In the genomic region with DNA sequence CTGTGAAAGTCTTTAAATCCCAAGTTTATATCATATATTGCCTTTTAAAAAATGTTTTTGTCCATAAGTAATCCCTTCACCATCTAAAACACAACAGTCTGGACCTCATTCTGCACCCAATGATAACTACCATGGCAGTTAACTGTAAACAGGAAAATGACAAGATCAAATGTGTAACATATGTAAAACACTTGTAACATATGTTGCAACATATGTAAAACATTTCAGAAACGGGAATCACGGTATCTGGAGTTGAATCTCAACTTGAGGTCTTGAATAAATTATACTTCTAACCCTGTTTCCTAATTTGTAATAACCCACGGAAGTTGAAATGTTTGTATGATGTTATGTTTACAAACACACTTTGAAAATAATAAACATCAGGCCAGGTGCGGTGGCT, we compare ENCODE assay signal across 1 cellular context.
A peak's percentile ranks its signal among the peaks of the same experiment; 100 is the strongest.
TF ChIP-seq lines count a peak whose summit lies in the region.

No MANE protein-coding gene starts in this region.

TF ChIP-seq in IMR-90, 13 proteins besides CTCF, POLR2A, EP300 and RAD21:
- TF ChIP-seq CEBPB (IDR thresholded peaks at IDR 0.05; ENCODE audit: low read depth, low read length) (peak; percentile 63; the same call in 1 of the 2 replicates), MAFK (IDR thresholded peaks at IDR 0.05; ENCODE audit: low read depth, low read length) (no peak)
